Comparison of ENCODE assay signal across 11 cellular contexts in genomic region chr7:47852330-47853245, GRCh38.
DNase-seq lines count a peak whose midpoint lies in the region; ATAC-seq, FAIRE-seq and TF ChIP-seq lines count a peak whose summit lies in the region.
"Had no signal": no experiment of that assay in that cellular context is flagged by ENCODE, and none has a peak within 500 bp of the region (broad histone marks: within the 10 kb centered on the region; RNA-seq: fewer than 3 reads in every experiment).

No MANE protein-coding gene starts in this region.

- H3K36me3 Mint-ChIP-seq in activated CD4-positive, alpha-beta T cell treated with anti-CD3 and anti-CD28 coated beads for 36 hours (ENCODE audit: low read depth) = no peaks in the 10 kb centered on the region

- no peak for FAIRE-seq in GM19239 (lab: Jason Lieb, UNC)

- in situ Hi-C loops in astrocyte of the spinal cord (cut with HindIII; ENCODE audit: low sequenced_read_pairs) = no loop called here

- no peaks in the 10 kb centered on the region for H4K20me1 ChIP-seq in osteoblast (ENCODE audit: insufficient read depth, low read length)

- H3K4me2 ChIP-seq in osteoblast (ENCODE audit: insufficient read depth, low read length) = no peak overlapping the region

- no peaks in the 10 kb centered on the region for H3K79me2 ChIP-seq in osteoblast (ENCODE audit: insufficient read depth, low read length)

- ATAC-seq in activated CD4-positive, alpha-beta T cell treated with anti-CD3 and anti-CD28 coated beads for 36 hours = peak; percentile 60
- ATAC-seq in HG02763 (IDR thresholded peaks at IDR 0.05; ENCODE audit: unreplicated experiment) = peak; percentile 53

- CTCF ChIA-PET in activated CD4-positive, alpha-beta T cell treated with anti-CD3 and anti-CD28 coated beads for 36 hours (lab: Charles Lee) = no interaction called here

- peak; percentile 30 for DNase-seq in activated CD4-positive, alpha-beta T cell treated with anti-CD3 and anti-CD28 coated beads for 36 hours
- DNase-seq in activated CD4-positive, alpha-beta T cell treated with anti-CD3 and anti-CD28 coated beads for 48 hours = no peak
- no peak for DNase-seq in astrocyte of the spinal cord (ENCODE audit: low read depth, low spot score)
- no peak for DNase-seq in osteoblast (ENCODE audit: insufficient read length, low spot score, missing footprints)
- no peak for DNase-seq in activated naive CD4-positive, alpha-beta T cell treated with anti-CD3 and anti-CD28 coated beads, Interleukin-2, amount 50 U/mL, for 16 hours
- DNase-seq in GM19239 (ENCODE audit: insufficient read length, low spot score) = no peak
- no peak for DNase-seq in NCI-H774 (lab: John Stamatoyannopoulos, UW)
- DNase-seq: cerebellar nuclear complex, NCI-H1105 had no signal

- H2AFZ ChIP-seq in osteoblast (ENCODE audit: low read length) = no peak overlapping the region

- no peaks in the 10 kb centered on the region for H3K27me3 ChIP-seq in osteoblast (ENCODE audit: insufficient read depth, low read length)

- H3K9me3 Mint-ChIP-seq in activated CD4-positive, alpha-beta T cell treated with anti-CD3 and anti-CD28 coated beads for 36 hours (ENCODE audit: low read depth) = no peaks in the 10 kb centered on the region

- H3K4me3 Mint-ChIP-seq in activated CD4-positive, alpha-beta T cell treated with anti-CD3 and anti-CD28 coated beads for 36 hours = no peak overlapping the region

- H3K27ac Mint-ChIP-seq in activated CD4-positive, alpha-beta T cell treated with anti-CD3 and anti-CD28 coated beads for 36 hours = no peak overlapping the region

- peak; percentile 16 for TF ChIP-seq CTCF in astrocyte of the spinal cord (IDR thresholded peaks at IDR 0.05; ENCODE audit: low read depth, low read length)
- TF ChIP-seq CTCF in osteoblast (IDR thresholded peaks at IDR 0.05; ENCODE audit: extremely low read depth, low read depth, low read length) = peak; percentile 43

- H3K4me1 ChIP-seq in osteoblast (ENCODE audit: insufficient read depth, low read length) = no peaks in the 10 kb centered on the region

- intact Hi-C loops in activated CD4-positive, alpha-beta T cell treated with anti-CD3 and anti-CD28 coated beads for 36 hours (cut with DNase I, micrococcal nuclease) = loop anchor here in 1 of 2 experiments (5.0 kb wide), 1 partner anchor 95 kb away; the partner anchor contains the start of gene PKD1L1

- H3K4me1 Mint-ChIP-seq in activated CD4-positive, alpha-beta T cell treated with anti-CD3 and anti-CD28 coated beads for 36 hours = no peaks in the 10 kb centered on the region

- H3K27ac ChIP-seq in osteoblast (ENCODE audit: low read depth, low read length) = no peak overlapping the region
- H3K27ac ChIP-seq: RWPE1 had no signal

- POLR2A ChIA-PET in activated CD4-positive, alpha-beta T cell treated with anti-CD3 and anti-CD28 coated beads for 36 hours (lab: Charles Lee) = no interaction called here

- no peak overlapping the region for H3K4me3 ChIP-seq in astrocyte of the spinal cord (ENCODE audit: low read depth, low read length)
- no peak overlapping the region for H3K4me3 ChIP-seq in osteoblast (ENCODE audit: insufficient read depth, low read length)

- H3K9me3 ChIP-seq in osteoblast (ENCODE audit: low read depth, low read length) = no peaks in the 10 kb centered on the region

- no peaks in the 10 kb centered on the region for H3K36me3 ChIP-seq in osteoblast (ENCODE audit: insufficient read depth, low read length)

- H3K27me3 Mint-ChIP-seq in activated CD4-positive, alpha-beta T cell treated with anti-CD3 and anti-CD28 coated beads for 36 hours = no peaks in the 10 kb centered on the region
